Comparison of ENCODE assay signal across 8 cellular contexts in the genomic region with DNA sequence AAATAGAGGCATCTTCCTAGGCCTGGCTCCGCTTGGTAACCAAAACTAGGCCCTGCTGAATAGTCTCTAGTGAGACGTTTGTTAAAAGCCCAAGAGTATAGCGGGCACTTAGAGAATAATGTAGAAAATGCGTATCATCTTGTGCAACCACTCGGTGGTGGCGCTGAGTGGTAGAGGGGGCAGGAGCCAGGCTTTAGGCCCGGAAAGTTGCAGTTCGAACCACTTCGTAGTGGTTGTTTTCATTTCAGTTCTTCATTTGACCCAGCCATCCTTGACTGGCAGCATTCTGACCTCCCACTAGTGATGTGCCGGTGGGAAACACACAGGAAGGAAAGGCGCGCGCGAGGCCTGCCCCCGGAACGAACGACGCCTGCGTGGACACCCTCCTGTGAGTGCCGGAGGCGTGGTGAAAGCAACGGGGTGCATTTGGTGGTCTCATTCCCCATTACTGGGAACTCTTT. TPM values are rescaled to one million over a fixed set of nuclear protein-coding genes. Genes with fewer than 3 reads are reported as not detected.
DNase-seq lines count a peak whose midpoint lies in the region; ATAC-seq and TF ChIP-seq lines count a peak whose summit lies in the region.

No MANE protein-coding gene starts in this region.

- POLR2A ChIA-PET in CD4-positive, alpha-beta T cell (lab: Charles Lee), result interaction anchor here (0.7 to 1.6 kb wide), 3 partner anchors 11 to 36 kb away, joined by 3 to 4 read pairs (median 3); no protein-coding TSS in a partner anchor

- no peaks in the 10 kb centered on the region for H3K9me3 ChIP-seq in CD4-positive, alpha-beta T cell (ENCODE audit: control insufficient read depth, low read length)
- H3K9me3 ChIP-seq in Karpas-422 (ENCODE audit: low read length), result no peaks in the 10 kb centered on the region

- no peaks in the 10 kb centered on the region for H3K79me2 ChIP-seq in Karpas-422 (ENCODE audit: low read length)

- no peaks in the 10 kb centered on the region for H4K20me1 ChIP-seq in Karpas-422 (ENCODE audit: insufficient read depth, low read depth, low read length)

- peak overlapping the region; percentile 27 for H3K4me3 ChIP-seq in Karpas-422 (ENCODE audit: low read length)

- H3K4me2 ChIP-seq in Karpas-422 (ENCODE audit: low read depth, low read length, poor library complexity, severe bottlenecking), result peak overlapping the region; percentile 75

- DNase-seq in CD4-positive, alpha-beta T cell, result peak in 8 of 10 experiments; percentile 5 to 43 (median 18)
- DNase-seq in Karpas-422 (peak; percentile 50), left kidney (ENCODE audit: low read depth, low spot score) (peak; percentile 68), kidney tubule cell (ENCODE audit: low spot score) (no peak), LoVo (ENCODE audit: low spot score) (no peak), dedifferentiated amniotic fluid mesenchymal stem cell (ENCODE audit: extremely low spot score) (no peak), DMS53 treated with DMSO at 0.1 percent for 48 hours (lab: John Stamatoyannopoulos, UW; ENCODE audit: unreplicated experiment) (no peak)
- DNase-seq in activated T-helper 2 cell treated with anti-CD3 and anti-CD28 coated beads, Interferon-gamma antibody, Interleukin-2, Interleukin-4, amounts not matched to agents 10 μg/mL and 5 μg/mL and 100 μg/mL, durations not matched to agents 14 hours and 24 hours and 36 hours (ENCODE audit: low spot score), result no peak

- peaks cover 11% of the 10 kb centered on the region for H3K9me3 Mint-ChIP-seq in CD4-positive, alpha-beta T cell
- H3K9me3 Mint-ChIP-seq in activated T-helper 2 cell treated with anti-CD3 and anti-CD28 coated beads, Interferon-gamma antibody, Interleukin-2, Interleukin-4, amounts not matched to agents 10 μg/mL and 5 μg/mL and 100 μg/mL, durations not matched to agents 14 hours and 24 hours and 36 hours, result peaks cover 13% of the 10 kb centered on the region

- TF ChIP-seq CTCF in CD4-positive, alpha-beta T cell (IDR thresholded peaks at IDR 0.05), result no peak

- H3K9ac ChIP-seq in Karpas-422 (ENCODE audit: low read length), result peak overlapping the region; percentile 6

- no peaks in the 10 kb centered on the region for H3K36me3 ChIP-seq in Karpas-422 (ENCODE audit: insufficient read depth, low read length)

- peak overlapping the region; percentile 92 for H3K27ac Mint-ChIP-seq in CD4-positive, alpha-beta T cell
- H3K27ac Mint-ChIP-seq in activated T-helper 2 cell treated with anti-CD3 and anti-CD28 coated beads, Interferon-gamma antibody, Interleukin-2, Interleukin-4, amounts not matched to agents 10 μg/mL and 5 μg/mL and 100 μg/mL, durations not matched to agents 14 hours and 24 hours and 36 hours, result no peak overlapping the region

- H3K4me3 Mint-ChIP-seq in CD4-positive, alpha-beta T cell, result peak overlapping the region; percentile 94
- peak overlapping the region; percentile 50 for H3K4me3 Mint-ChIP-seq in activated T-helper 2 cell treated with anti-CD3 and anti-CD28 coated beads, Interferon-gamma antibody, Interleukin-2, Interleukin-4, amounts not matched to agents 10 μg/mL and 5 μg/mL and 100 μg/mL, durations not matched to agents 14 hours and 24 hours and 36 hours (ENCODE audit: low read depth)

- ATAC-seq in CD4-positive, alpha-beta T cell (ENCODE audit: poor library complexity), result peak; percentile 52

- no peaks in the 10 kb centered on the region for H3K9me2 ChIP-seq in Karpas-422 (replicated peaks; ENCODE audit: insufficient read depth, low read length)

- H3K4me1 ChIP-seq in Karpas-422 (ENCODE audit: low read length), result peaks cover 19% of the 10 kb centered on the region

- H2AFZ ChIP-seq in Karpas-422 (ENCODE audit: low read length), result peak overlapping the region; percentile 86

- peaks cover 33% of the 10 kb centered on the region for H3K4me1 Mint-ChIP-seq in CD4-positive, alpha-beta T cell (ENCODE audit: low read depth)
- peaks cover 23% of the 10 kb centered on the region for H3K4me1 Mint-ChIP-seq in activated T-helper 2 cell treated with anti-CD3 and anti-CD28 coated beads, Interferon-gamma antibody, Interleukin-2, Interleukin-4, amounts not matched to agents 10 μg/mL and 5 μg/mL and 100 μg/mL, durations not matched to agents 14 hours and 24 hours and 36 hours (ENCODE audit: low read depth)

- H3K27me3 ChIP-seq in CD4-positive, alpha-beta T cell (ENCODE audit: control insufficient read depth, insufficient read depth, low read length), result peaks cover 18% of the 10 kb centered on the region
- H3K27me3 ChIP-seq in Karpas-422 (ENCODE audit: low read length), result no peaks in the 10 kb centered on the region

- intact Hi-C loops in CD4-positive, alpha-beta T cell (cut with DNase I, micrococcal nuclease), result loop anchor here (2.0 to 5.0 kb wide), 5 partner anchors 46 to 145 kb away; a partner anchor contains a TSS
- intact Hi-C loops in activated T-helper 2 cell treated with anti-CD3 and anti-CD28 coated beads, Interferon-gamma antibody, Interleukin-2, Interleukin-4, amounts not matched to agents 10 μg/mL and 5 μg/mL and 100 μg/mL, durations not matched to agents 14 hours and 24 hours and 36 hours (cut with micrococcal nuclease), result loop anchor here (5.0 kb wide), 2 partner anchors 44 to 56 kb away; a partner anchor contains a TSS

- no peak overlapping the region for H3K27ac ChIP-seq in CD4-positive, alpha-beta T cell (ENCODE audit: low read depth, low read length)
- no peak overlapping the region for H3K27ac ChIP-seq in Karpas-422 (ENCODE audit: low read length)

- peaks cover 61% of the 10 kb centered on the region for H3K27me3 Mint-ChIP-seq in CD4-positive, alpha-beta T cell
- peaks cover 68% of the 10 kb centered on the region for H3K27me3 Mint-ChIP-seq in activated T-helper 2 cell treated with anti-CD3 and anti-CD28 coated beads, Interferon-gamma antibody, Interleukin-2, Interleukin-4, amounts not matched to agents 10 μg/mL and 5 μg/mL and 100 μg/mL, durations not matched to agents 14 hours and 24 hours and 36 hours (ENCODE audit: low read depth)

- CTCF ChIA-PET in CD4-positive, alpha-beta T cell (lab: Charles Lee), result no interaction called here

- peaks cover 11% of the 10 kb centered on the region for H3K36me3 Mint-ChIP-seq in CD4-positive, alpha-beta T cell (ENCODE audit: low read depth)
- no peaks in the 10 kb centered on the region for H3K36me3 Mint-ChIP-seq in activated T-helper 2 cell treated with anti-CD3 and anti-CD28 coated beads, Interferon-gamma antibody, Interleukin-2, Interleukin-4, amounts not matched to agents 10 μg/mL and 5 μg/mL and 100 μg/mL, durations not matched to agents 14 hours and 24 hours and 36 hours (ENCODE audit: low read depth)

RNA-seq across cellular contexts. Expression of a gene that starts 18.0 kb away (rescaled TPM):
- not detected for total RNA-seq in CD4-positive, alpha-beta T cell
- not detected in 2 replicates for total RNA-seq in Karpas-422 (2014; rRNA removed; shearing (Covaris generic); ENCODE audit: low replicate concordance)
- not detected in 2 replicates for total RNA-seq in activated T-helper 2 cell treated with anti-CD3 and anti-CD28 coated beads, Interferon-gamma antibody, Interleukin-2, Interleukin-4, amounts not matched to agents 10 μg/mL and 5 μg/mL and 100 μg/mL, durations not matched to agents 14 hours and 24 hours and 36 hours

RNA-seq across cellular contexts. Expression of a gene that starts 28.1 kb away (rescaled TPM):
- not detected for total RNA-seq in CD4-positive, alpha-beta T cell
- total RNA-seq in Karpas-422 (2014; rRNA removed; shearing (Covaris generic); ENCODE audit: low replicate concordance), result not detected in 2 replicates
- not detected in 2 replicates for total RNA-seq in activated T-helper 2 cell treated with anti-CD3 and anti-CD28 coated beads, Interferon-gamma antibody, Interleukin-2, Interleukin-4, amounts not matched to agents 10 μg/mL and 5 μg/mL and 100 μg/mL, durations not matched to agents 14 hours and 24 hours and 36 hours

Comparison
In these comparisons a context has a peak if more than half of its experiments do, and no peak if none do; other contexts are left out.
1. DNase-seq: peak in CD4-positive, alpha-beta T cell (8 of 10), Karpas-422 (single experiment) and left kidney (single experiment); none in activated T-helper 2 cell treated with anti-CD3 and anti-CD28 coated beads, Interferon-gamma antibody, Interleukin-2, Interleukin-4, amounts not matched to agents 10 μg/mL and 5 μg/mL and 100 μg/mL, durations not matched to agents 14 hours and 24 hours and 36 hours (single experiment), kidney tubule cell (single experiment), LoVo (single experiment), dedifferentiated amniotic fluid mesenchymal stem cell (single experiment) and DMS53 treated with DMSO at 0.1 percent for 48 hours (single experiment).